In the genomic region with DNA sequence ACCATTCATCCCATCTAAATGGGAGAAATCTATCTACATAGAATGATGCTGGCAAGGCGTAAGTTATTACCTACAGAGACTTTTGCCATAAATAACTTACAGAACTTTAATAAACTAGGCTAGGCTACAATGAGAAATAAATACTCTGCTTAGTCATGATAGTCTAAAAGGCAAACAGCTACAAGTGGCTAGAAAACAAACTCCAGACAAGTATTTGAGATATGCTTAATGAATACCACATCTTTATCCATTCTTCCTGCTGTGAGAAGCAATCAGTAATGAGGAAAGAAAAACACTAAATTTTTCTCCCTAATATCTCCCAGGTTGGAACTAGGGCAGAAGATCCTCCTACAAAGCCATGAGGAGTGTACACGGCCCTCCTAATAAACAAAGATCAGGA, we compare ENCODE assay signal across 22 cellular contexts.
"Had no signal": no experiment of that assay in that cellular context is flagged by ENCODE, and none has a peak within 500 bp of the region (broad histone marks: within the 10 kb centered on the region; RNA-seq: fewer than 3 reads in every experiment).

No MANE protein-coding gene starts in this region.

- H3K4me3 Mint-ChIP-seq: IgD-negative memory B cell, T-helper 17 cell had no signal

- H3K4me1 Mint-ChIP-seq: IgD-negative memory B cell, T-helper 17 cell had no signal

- H3K27ac ChIP-seq: HL-60, KMS-11 had no signal

- H3K36me3 Mint-ChIP-seq: IgD-negative memory B cell had no signal

- DNase-seq: Kasumi-1, MV-4-11, NCI-H1105 treated with DMSO at 0.1 percent for 48 hours, NCI-H1417 treated with DMSO at 0.1 percent for 48 hours, NCI-H146, NCI-H1694 treated with DMSO at 0.1 percent for 48 hours, NCI-H1930, NCI-H2081 treated with DMSO at 0.1 percent for 48 hours, NCI-H2171, NCI-H226, NCI-H446, NCI-H524, NCI-H69, NCI-H774, Right ventricle myocardium superior, RPMI8226, T-helper 1 cell, T-helper 17 cell had no signal

- H3K9ac ChIP-seq: KMS-11 had no signal

- H3K4me2 ChIP-seq: KMS-11 had no signal

- H3K4me3 ChIP-seq: K562 had no signal

- H3K27ac Mint-ChIP-seq: IgD-negative memory B cell, T-helper 17 cell had no signal

- H3K27me3 Mint-ChIP-seq: IgD-negative memory B cell, T-helper 17 cell had no signal
